Comparison of ENCODE assay signal across 8 cellular contexts in genomic region chr6:32190946-32191677, GRCh38. TPM values are rescaled to one million over a fixed set of nuclear protein-coding genes. Genes with fewer than 3 reads are reported as not detected.
DNase-seq lines count a peak whose midpoint lies in the region; ATAC-seq and TF ChIP-seq lines count a peak whose summit lies in the region.

No MANE protein-coding gene starts in this region.

- H3K27me3 Mint-ChIP-seq in activated T-cell treated with anti-CD3 and anti-CD28 coated beads, Interleukin-2, amount 50 U/mL, for 4 hours (ENCODE audit: low read depth): no peaks in the 10 kb centered on the region

- H3K27me3 ChIP-seq in ascending aorta (no peaks in the 10 kb centered on the region), mesendoderm (ENCODE audit: insufficient read depth, low read length, poor library complexity) (no peaks in the 10 kb centered on the region), tibial nerve (no peaks in the 10 kb centered on the region)

- peak overlapping the region; percentile 46 for H2BK120ac ChIP-seq in mesendoderm (ENCODE audit: low read depth, low read length)

- no peak for DNase-seq in activated T-cell treated with anti-CD3 and anti-CD28 coated beads, Interleukin-2, amount 50 U/mL, for 4 hours
- DNase-seq in activated T-cell treated with anti-CD3 and anti-CD28 coated beads for 4 hours (no peak), ascending aorta (ENCODE audit: low spot score in 2 of 2) (no peak), mesendoderm (no peak), tibial nerve (ENCODE audit: low spot score in 2 of 2) (no peak), RKO (ENCODE audit: low spot score) (no peak)

- no peak overlapping the region for H4K5ac ChIP-seq in mesendoderm (ENCODE audit: low read length)

- no peak for TF ChIP-seq EP300 in tibial nerve (IDR thresholded peaks at IDR 0.05)

- peaks cover 13% of the 10 kb centered on the region for H3K79me2 ChIP-seq in mesendoderm (ENCODE audit: control insufficient read depth, insufficient read depth, low read length)

- peaks cover 18 to 19% of the 10 kb centered on the region in 2 donors for H3K36me3 ChIP-seq in ascending aorta
- peaks cover 7% of the 10 kb centered on the region for H3K36me3 ChIP-seq in mesendoderm (ENCODE audit: control insufficient read depth, insufficient read depth, low read length)
- peaks cover 0 to 20% (median 6%) of the 10 kb centered on the region in 3 donors for H3K36me3 ChIP-seq in tibial nerve

- no peaks in the 10 kb centered on the region for H3K9me3 Mint-ChIP-seq in activated T-cell treated with anti-CD3 and anti-CD28 coated beads, Interleukin-2, amount 50 U/mL, for 4 hours

- no peak for TF ChIP-seq POLR2A in tibial nerve (IDR thresholded peaks at IDR 0.05)

- H2BK5ac ChIP-seq in mesendoderm (ENCODE audit: low read length): peak overlapping the region; percentile 49

- H3K4ac ChIP-seq in mesendoderm (ENCODE audit: low read depth, low read length): peak overlapping the region; percentile 95

- H3K27ac ChIP-seq in ascending aorta: peak overlapping the region; percentile 80 to 99
- H3K27ac ChIP-seq in mesendoderm (ENCODE audit: low read depth, low read length): peak overlapping the region; percentile 92
- H3K27ac ChIP-seq in tibial nerve: peak overlapping the region; percentile 97 to 100 (median 99)

- H2BK15ac ChIP-seq in mesendoderm (replicated peaks; ENCODE audit: low read depth): no peak overlapping the region

- peak overlapping the region; percentile 30 for H2AK5ac ChIP-seq in mesendoderm (ENCODE audit: low read length)

- H3K9me3 ChIP-seq in ascending aorta (no peaks in the 10 kb centered on the region), tibial nerve (no peaks in the 10 kb centered on the region)

- peak overlapping the region; percentile 97 for H3K18ac ChIP-seq in mesendoderm (ENCODE audit: low read length)

- H3K9ac ChIP-seq in mesendoderm (ENCODE audit: low read length): peak overlapping the region; percentile 80

- peak overlapping the region; percentile 92 for H3K4me3 Mint-ChIP-seq in activated T-cell treated with anti-CD3 and anti-CD28 coated beads, Interleukin-2, amount 50 U/mL, for 4 hours

- intact Hi-C loops in ascending aorta (cut with DNase I): loop anchor here (1.0 kb wide), 1 partner anchor 13 kb away; the partner anchor contains the start of gene RNF5

- no peak for ATAC-seq in activated T-cell treated with anti-CD3 and anti-CD28 coated beads, Interleukin-2, amount 50 U/mL, for 4 hours
- ATAC-seq in GM19395 (IDR thresholded peaks at IDR 0.05; ENCODE audit: unreplicated experiment) (no peak), GM18502 (IDR thresholded peaks at IDR 0.05; ENCODE audit: poor library complexity, unreplicated experiment) (no peak)

- H3K56ac ChIP-seq in mesendoderm (ENCODE audit: low read length): peak overlapping the region; percentile 71

- peak overlapping the region; percentile 67 to 98 for H3K4me3 ChIP-seq in ascending aorta
- H3K4me3 ChIP-seq in mesendoderm (ENCODE audit: low read length): no peak overlapping the region
- peak overlapping the region; percentile 60 to 89 (median 75) for H3K4me3 ChIP-seq in tibial nerve

- WGBS in mesendoderm (ENCODE audit: extremely low coverage, insufficient coverage, low lambda C conversion rate): no CpG with 5 or more reads among the region's 8 CpGs
- 80 to 84% methylated on average over 8 of the region's 8 CpGs for WGBS in tibial nerve, 2 donors

- TF ChIP-seq CTCF in ascending aorta (IDR thresholded peaks at IDR 0.05) (no peak), tibial nerve (IDR thresholded peaks at IDR 0.05) (no peak)

- peaks cover 72% of the 10 kb centered on the region for H3K4me1 Mint-ChIP-seq in activated T-cell treated with anti-CD3 and anti-CD28 coated beads, Interleukin-2, amount 50 U/mL, for 4 hours (ENCODE audit: low read depth)

- H3K79me1 ChIP-seq in mesendoderm (ENCODE audit: low read length): peaks cover 12% of the 10 kb centered on the region

- H4K8ac ChIP-seq in mesendoderm (ENCODE audit: low read depth, low read length): no peak overlapping the region

- no peak overlapping the region for H3K23ac ChIP-seq in mesendoderm (ENCODE audit: low read length)

- H3K4me1 ChIP-seq in ascending aorta (peaks cover 5 to 21% of the 10 kb centered on the region in 2 donors), mesendoderm (ENCODE audit: control insufficient read depth, low read depth, low read length) (peaks cover 17% of the 10 kb centered on the region), tibial nerve (peaks cover 0 to 81% (median 63%) of the 10 kb centered on the region in 4 donors)

- peaks cover 13% of the 10 kb centered on the region for H3K36me3 Mint-ChIP-seq in activated T-cell treated with anti-CD3 and anti-CD28 coated beads, Interleukin-2, amount 50 U/mL, for 4 hours (ENCODE audit: insufficient read depth)

- H3K4me2 ChIP-seq in mesendoderm (ENCODE audit: low read length): no peak overlapping the region

RNA-seq across cellular contexts. Expression of gene PBX2, which starts 1.1 kb away (rescaled TPM):
- total RNA-seq in activated T-cell treated with anti-CD3 and anti-CD28 coated beads, Interleukin-2, amount 50 U/mL, for 4 hours: 10 to 100 TPM; 62.2 to 68.2 (median 64.0) TPM
- total RNA-seq in ascending aorta (18.1 TPM), tibial nerve (10 to 100 TPM; 55.0 to 75.0 (median 61.9) TPM)
- 51.4 TPM for polyA plus RNA-seq in mesendoderm (2013, experiment 1 of 2)
- polyA plus RNA-seq in mesendoderm (2013, experiment 2 of 2): 52.0 TPM

RNA-seq across cellular contexts. Expression of gene GPSM3, which starts 1.3 kb away (rescaled TPM):
- 10 to 100 TPM; 37.1 to 47.6 (median 43.4) TPM for total RNA-seq in activated T-cell treated with anti-CD3 and anti-CD28 coated beads, Interleukin-2, amount 50 U/mL, for 4 hours
- total RNA-seq in ascending aorta (19.4 TPM), tibial nerve (10 to 100 TPM in 2 of 4 donors, 1 to 10 TPM in 2; 5.9 to 17.7 (median 8.8) TPM)
- polyA plus RNA-seq in mesendoderm (2013, experiment 1 of 2): 4.2 TPM
- 5.0 TPM for polyA plus RNA-seq in mesendoderm (2013, experiment 2 of 2)

RNA-seq across cellular contexts. Expression of gene AGER, which starts 7.1 kb away (rescaled TPM):
- 10 to 100 TPM in 2 of 3 donors, 1 to 10 TPM in 1; 8.9 to 14.7 (median 13.0) TPM for total RNA-seq in activated T-cell treated with anti-CD3 and anti-CD28 coated beads, Interleukin-2, amount 50 U/mL, for 4 hours
- total RNA-seq in ascending aorta: 6.1 TPM
- polyA plus RNA-seq in mesendoderm (2013, experiment 1 of 2): 5.7 TPM
- polyA plus RNA-seq in mesendoderm (2013, experiment 2 of 2): 5.3 TPM
- 10 to 100 TPM in 1 of 4 donors, 1 to 10 TPM in 3; 4.0 to 12.7 (median 5.8) TPM for total RNA-seq in tibial nerve

RNA-seq across cellular contexts. Expression of gene RNF5, which starts 12.9 kb away (rescaled TPM):
- total RNA-seq in activated T-cell treated with anti-CD3 and anti-CD28 coated beads, Interleukin-2, amount 50 U/mL, for 4 hours: 10 to 100 TPM; 40.1 to 49.6 (median 47.1) TPM
- total RNA-seq in ascending aorta (73.0 TPM), tibial nerve (100 to 1,000 TPM in 2 of 4 donors, 10 to 100 TPM in 2; 74.5 to 117 (median 107) TPM)
- polyA plus RNA-seq in mesendoderm (2013, experiment 1 of 2): 90.3 TPM
- 86.3 TPM for polyA plus RNA-seq in mesendoderm (2013, experiment 2 of 2)

RNA-seq across cellular contexts. Expression of gene AGPAT1, which starts 15.2 kb away (rescaled TPM):
- total RNA-seq in activated T-cell treated with anti-CD3 and anti-CD28 coated beads, Interleukin-2, amount 50 U/mL, for 4 hours: 10 to 100 TPM; 27.3 to 28.2 (median 28.1) TPM
- 136 TPM for total RNA-seq in ascending aorta
- 55.5 TPM for polyA plus RNA-seq in mesendoderm (2013, experiment 1 of 2)
- 53.7 TPM for polyA plus RNA-seq in mesendoderm (2013, experiment 2 of 2)
- total RNA-seq in tibial nerve: 10 to 100 TPM; 45.3 to 52.2 (median 48.1) TPM
